In genomic region chr5:15137414-15137813, GRCh38 we compare ENCODE assay signal across 19 cellular contexts.
DNase-seq lines count a peak whose midpoint lies in the region; ATAC-seq, FAIRE-seq and TF ChIP-seq lines count a peak whose summit lies in the region.
"Had no signal": no experiment of that assay in that cellular context is flagged by ENCODE, and none has a peak within 500 bp of the region (broad histone marks: within the 10 kb centered on the region; RNA-seq: fewer than 3 reads in every experiment).

No MANE protein-coding gene starts in this region.

- H3K4me2 ChIP-seq in H1 (ENCODE audit: insufficient read depth in 1 of 2, low read depth in 2 of 2, low read length in 2 of 2) = peak overlapping the region; percentile 17 to 40; a peak in 3 of 4 replicates
- H3K4me2 ChIP-seq: BLaER1 had no signal

- H2BK5ac ChIP-seq in H1 (ENCODE audit: low read depth, low read length) = peak overlapping the region; percentile 86; the same call in 1 of the 2 replicates

- no peak overlapping the region for H3K4ac ChIP-seq in H1 (replicated peaks; ENCODE audit: insufficient read length, low read depth, low read length)

- no peak for TF ChIP-seq EP300 in H1 (IDR thresholded peaks at IDR 0.05; ENCODE audit: borderline replicate concordance in 1 of 2, low read depth in 2 of 2, low read length in 2 of 2)

- no peaks in the 10 kb centered on the region for H3K4me1 Mint-ChIP-seq in activated CD8-positive, alpha-beta T cell treated with anti-CD3 and anti-CD28 coated beads, Interleukin-2, amount 10 ng/mL, durations not matched to agents 7 days and 5 days (ENCODE audit: low read depth)
- H3K4me1 Mint-ChIP-seq: B cell; CD4-positive, CD25-positive, alpha-beta regulatory T cell had no signal

- no peak for FAIRE-seq in H1 (lab: Jason Lieb, UNC)
- FAIRE-seq: GM12878 had no signal

- H3K9ac ChIP-seq in NT2/D1 (ENCODE audit: insufficient read length, low read depth) (no peak overlapping the region), H1 (replicated peaks in 1 of 4; ENCODE audit: extremely low read depth in 1 of 4, low read depth in 3 of 4, low read length in 3 of 4) (no peak overlapping the region), iPS-18a (ENCODE audit: low read length) (no peak overlapping the region)
- H3K9ac ChIP-seq: BLaER1 had no signal

- no peak for TF ChIP-seq POLR2A in H1 (IDR thresholded peaks at IDR 0.05; ENCODE audit: control extremely low read depth in 1 of 2, low read depth in 2 of 2, low read length in 2 of 2)

- no peak overlapping the region for H3K18ac ChIP-seq in H1 (ENCODE audit: extremely low read depth, low read length)

- no peaks in the 10 kb centered on the region; the same call in 1 of the 2 replicates for H3K9me3 ChIP-seq in NT2/D1 (ENCODE audit: insufficient read depth, low read length)
- no peaks in the 10 kb centered on the region; a peak in 1 of 4 replicates for H3K9me3 ChIP-seq in H1 (ENCODE audit: insufficient read depth in 2 of 2, low read depth in 1 of 2, low read length in 1 of 2)
- H3K9me3 ChIP-seq in iPS-18a (ENCODE audit: control insufficient read depth, low read depth, low read length) = no peaks in the 10 kb centered on the region
- H3K9me3 ChIP-seq: BLaER1, HAP-1 had no signal

- no peak for TF ChIP-seq CTCF in H1 (IDR thresholded peaks at IDR 0.05; ENCODE audit: control extremely low read depth in 1 of 3, insufficient read depth in 1 of 3, low read depth in 1 of 3, low read length in 3 of 3)

- no peak overlapping the region for H3K56ac ChIP-seq in H1 (replicated peaks; ENCODE audit: insufficient read length, low read depth, low read length)

- H3K27ac Mint-ChIP-seq in activated CD8-positive, alpha-beta T cell treated with anti-CD3 and anti-CD28 coated beads, Interleukin-2, amount 10 ng/mL, durations not matched to agents 7 days and 5 days = no peak overlapping the region
- H3K27ac Mint-ChIP-seq: B cell; CD4-positive, CD25-positive, alpha-beta regulatory T cell; CD8-positive, alpha-beta T cell; HFFc6 had no signal

- H3K79me2 ChIP-seq in H1 (ENCODE audit: control insufficient read depth in 1 of 2, insufficient read depth in 2 of 2, low read length in 2 of 2) = no peaks in the 10 kb centered on the region

- H2BK12ac ChIP-seq in H1 (ENCODE audit: low read depth, low read length) = 0 out of 2 replicates have a peak overlapping the region, but pooled peaks have one; percentile 31

- POLR2A ChIA-PET in H1 (lab: Charles Lee; ENCODE audit: partially characterized antibody) = no interaction called here
- POLR2A ChIA-PET in activated CD8-positive, alpha-beta T cell treated with anti-CD3 and anti-CD28 coated beads, Interleukin-2, amount 10 ng/mL, durations not matched to agents 7 days and 5 days (lab: Charles Lee) = no interaction called here

- DNase-seq in NT2/D1 (ENCODE audit: low read depth, low spot score) (peak; percentile 13), H1 (ENCODE audit: low read depth in 1 of 2, low spot score in 2 of 2) (no peak), SHP77 (lab: John Stamatoyannopoulos, UW) (no peak)
- no peak for DNase-seq in activated CD8-positive, alpha-beta T cell treated with anti-CD3 and anti-CD28 coated beads, Interleukin-2, amount 10 ng/mL, durations not matched to agents 7 days and 5 days
- DNase-seq: Caco-2; CD4-positive, CD25-positive, alpha-beta regulatory T cell; CD8-positive, alpha-beta T cell; DMS153; DMS79; EL; GDM1; HFFc6 had no signal

- no peak for TF ChIP-seq RAD21 in H1 (IDR thresholded peaks at IDR 0.05 in 1 of 2, conservative IDR thresholded peaks at IDR 0.05 in 1 of 2; ENCODE audit: low read depth in 2 of 2, low read length in 2 of 2)

- no peaks in the 10 kb centered on the region for H3K4me1 ChIP-seq in NT2/D1 (ENCODE audit: insufficient read depth, insufficient read length)
- peaks cover 0 to 4% (median 1%) of the 10 kb centered on the region in 4 experiments; a peak in 2 of 7 replicates for H3K4me1 ChIP-seq in H1 (replicated peaks in 1 of 4; ENCODE audit: control insufficient read depth in 3 of 4, insufficient read depth in 4 of 4, low read length in 3 of 4)
- peaks cover 7% of the 10 kb centered on the region for H3K4me1 ChIP-seq in iPS-18a (ENCODE audit: control insufficient read depth, low read depth, low read length)
- H3K4me1 ChIP-seq: Caco-2, HAP-1 had no signal

- CTCF ChIA-PET in H1 (lab: Charles Lee; ENCODE audit: partially characterized antibody) = interaction anchor here (1.3 kb wide), 1 partner anchor 32 kb away, joined by 3 read pairs; no protein-coding TSS in a partner anchor
- CTCF ChIA-PET in activated CD8-positive, alpha-beta T cell treated with anti-CD3 and anti-CD28 coated beads, Interleukin-2, amount 10 ng/mL, durations not matched to agents 7 days and 5 days (lab: Charles Lee) = no interaction called here

- H3K4me3 ChIP-seq in NT2/D1 (ENCODE audit: insufficient read length, low read depth) (no peak overlapping the region), H1 (ENCODE audit: extremely low read depth in 1 of 4, insufficient read depth in 2 of 4, low read depth in 3 of 4, low read length in 4 of 4) (0 out of 8 replicates have a peak overlapping the region, but pooled peaks of 1 of the 4 experiments have one; percentile 21), iPS-18a (ENCODE audit: low read length) (peak overlapping the region; percentile 1)
- H3K4me3 ChIP-seq: BLaER1, GM12878, HAP-1 had no signal

- no peak overlapping the region for H2BK120ac ChIP-seq in H1 (replicated peaks; ENCODE audit: low read depth, low read length)

- H3K27me3 ChIP-seq in NT2/D1 (ENCODE audit: insufficient read depth, insufficient read length) (no peaks in the 10 kb centered on the region), H1 (replicated peaks in 1 of 4; ENCODE audit: control insufficient read depth in 3 of 4, extremely low read depth in 1 of 4, insufficient read depth in 3 of 4, low read length in 3 of 4) (no peaks in the 10 kb centered on the region), iPS-18a (ENCODE audit: control insufficient read depth, insufficient read depth, low read length) (no peaks in the 10 kb centered on the region)
- H3K27me3 ChIP-seq: BLaER1 had no signal

- no peaks in the 10 kb centered on the region for H3K79me1 ChIP-seq in H1 (ENCODE audit: low read depth, low read length)

- H3K27ac ChIP-seq in H1 (ENCODE audit: low read depth, low read length) (no peak overlapping the region), iPS-18a (ENCODE audit: low read length) (no peak overlapping the region)
- H3K27ac ChIP-seq: BLaER1, C4-2B had no signal

- H4K5ac ChIP-seq in H1 (ENCODE audit: insufficient read length, low read depth, low read length) = no peak overlapping the region

- no peaks in the 10 kb centered on the region for H4K20me1 ChIP-seq in H1 (replicated peaks in 1 of 2; ENCODE audit: control insufficient read depth in 1 of 2, insufficient read depth in 2 of 2, low read length in 2 of 2)
- H4K20me1 ChIP-seq: BLaER1 had no signal

- H4K8ac ChIP-seq in H1 (ENCODE audit: extremely low read depth, insufficient read depth, low read length) = no peak overlapping the region

- no peaks in the 10 kb centered on the region for H3K27me3 Mint-ChIP-seq in activated CD8-positive, alpha-beta T cell treated with anti-CD3 and anti-CD28 coated beads, Interleukin-2, amount 10 ng/mL, durations not matched to agents 7 days and 5 days (ENCODE audit: low read depth)
- H3K27me3 Mint-ChIP-seq: B cell had no signal

- no peaks in the 10 kb centered on the region for H3K36me3 Mint-ChIP-seq in activated CD8-positive, alpha-beta T cell treated with anti-CD3 and anti-CD28 coated beads, Interleukin-2, amount 10 ng/mL, durations not matched to agents 7 days and 5 days (ENCODE audit: low read depth)
- H3K36me3 Mint-ChIP-seq: CD4-positive, CD25-positive, alpha-beta regulatory T cell; CD8-positive, alpha-beta T cell had no signal

- H3K9me3 Mint-ChIP-seq in activated CD8-positive, alpha-beta T cell treated with anti-CD3 and anti-CD28 coated beads, Interleukin-2, amount 10 ng/mL, durations not matched to agents 7 days and 5 days (ENCODE audit: insufficient read depth) = peaks cover 4% of the 10 kb centered on the region
- H3K9me3 Mint-ChIP-seq: HFFc6 had no signal

- H3K23me2 ChIP-seq in H1 (ENCODE audit: low read depth, low read length) = no peaks in the 10 kb centered on the region

- WGBS in H1 (ENCODE audit: extremely low coverage in 1 of 2, insufficient coverage in 1 of 2, insufficient read length in 1 of 2, insufficient replicate concordance in 2 of 2, low coverage in 1 of 2, low lambda C conversion rate in 2 of 2, missing lambda C conversion rate in 1 of 2), 2 experiments = 62% methylated on average over 3 of the region's 3 CpGs; no CpG with 5 or more reads in 1 of the 2 experiments

- H3K14ac ChIP-seq in H1 (ENCODE audit: insufficient read length) = no peak overlapping the region

- no peak overlapping the region for H2AFZ ChIP-seq in H1 (ENCODE audit: low read length)

- H3K4me3 Mint-ChIP-seq in activated CD8-positive, alpha-beta T cell treated with anti-CD3 and anti-CD28 coated beads, Interleukin-2, amount 10 ng/mL, durations not matched to agents 7 days and 5 days = no peak overlapping the region
- H3K4me3 Mint-ChIP-seq: B cell; CD4-positive, CD25-positive, alpha-beta regulatory T cell; CD8-positive, alpha-beta T cell; HFFc6 had no signal

- H2BK15ac ChIP-seq in H1 (ENCODE audit: low read length) = no peak overlapping the region

- no peak overlapping the region for H2AK5ac ChIP-seq in H1 (ENCODE audit: low read depth, low read length)

- H3K36me3 ChIP-seq in NT2/D1 (ENCODE audit: insufficient read depth, insufficient read length, low read length) (no peaks in the 10 kb centered on the region), H1 (ENCODE audit: control insufficient read depth in 2 of 4, insufficient read depth in 4 of 4, low read length in 3 of 4) (no peaks in the 10 kb centered on the region), iPS-18a (ENCODE audit: control insufficient read depth, low read depth, low read length) (no peaks in the 10 kb centered on the region)
- H3K36me3 ChIP-seq: BLaER1, HAP-1 had no signal

- no peak overlapping the region for H3K23ac ChIP-seq in H1 (ENCODE audit: insufficient read length)

- H2BK20ac ChIP-seq in H1 (ENCODE audit: low read length) = no peak overlapping the region

- no peak for ATAC-seq in activated CD8-positive, alpha-beta T cell treated with anti-CD3 and anti-CD28 coated beads, Interleukin-2, amount 10 ng/mL, durations not matched to agents 7 days and 5 days
- no peak for ATAC-seq in GM18511 (IDR thresholded peaks at IDR 0.05; ENCODE audit: unreplicated experiment)
- ATAC-seq: CD8-positive, alpha-beta T cell; GM12878 had no signal

- no peak overlapping the region for H4K91ac ChIP-seq in H1 (replicated peaks; ENCODE audit: insufficient read length, low read length)

TF ChIP-seq in H1, 55 proteins besides CTCF, POLR2A, EP300 and RAD21 (continues in another document):
- no peak for TF ChIP-seq SP1 (IDR thresholded peaks at IDR 0.05; ENCODE audit: low read depth, low read length)
- no peak for TF ChIP-seq SRF (IDR thresholded peaks at IDR 0.05; ENCODE audit: low read depth, low read length)
- no peak for TF ChIP-seq CBX8 (IDR thresholded peaks at IDR 0.05; ENCODE audit: borderline replicate concordance, low read depth, low read length)
- TF ChIP-seq RBBP5 (IDR thresholded peaks at IDR 0.05; ENCODE audit: borderline replicate concordance, low read depth, low read length) = no peak
- TF ChIP-seq SP2 (IDR thresholded peaks at IDR 0.05; ENCODE audit: low read length) = no peak
- TF ChIP-seq CEBPB (IDR thresholded peaks at IDR 0.05; ENCODE audit: low read depth, low read length) = 0 out of 2 replicates have a peak, but pooled peaks have one; percentile 40
- TF ChIP-seq EZH2 (IDR thresholded peaks at IDR 0.05; ENCODE audit: low read depth, low read length, severe bottlenecking) = no peak
